In genomic region chr19:35774274-35775045, GRCh38 we compare ENCODE assay signal across 8 cellular contexts. TPM values are rescaled to one million over a fixed set of nuclear protein-coding genes. Genes with fewer than 3 reads are reported as not detected.
A peak's percentile ranks its signal among the peaks of the same experiment; 100 is the strongest.
DNase-seq lines count a peak whose midpoint lies in the region; ATAC-seq and TF ChIP-seq lines count a peak whose summit lies in the region.

No MANE protein-coding gene starts in this region.

- H3K9me3 Mint-ChIP-seq in stimulated activated effector memory CD8-positive, alpha-beta T cell treated with anti-CD3 and anti-CD28 coated beads, Interleukin-12 subunit alpha, Interleukin-12 subunit beta, amount 100 ng/mL, for 72 hours = no peaks in the 10 kb centered on the region

- H3K9me3 ChIP-seq in SJCRH30 (replicated peaks) (no peaks in the 10 kb centered on the region), gastroesophageal sphincter (no peaks in the 10 kb centered on the region)

- peaks cover 25% of the 10 kb centered on the region for H3K4me1 Mint-ChIP-seq in stimulated activated effector memory CD8-positive, alpha-beta T cell treated with anti-CD3 and anti-CD28 coated beads, Interleukin-12 subunit alpha, Interleukin-12 subunit beta, amount 100 ng/mL, for 72 hours

- H3K27ac ChIP-seq in SJCRH30 (no peak overlapping the region), gastroesophageal sphincter (no peak overlapping the region)

- WGBS in gastroesophageal sphincter (ENCODE audit: low coverage in 1 of 2), 2 donors = 40 to 44% methylated on average over 10 to 14 of the region's 16 CpGs

- peak overlapping the region; percentile 82 for H3K4me3 Mint-ChIP-seq in stimulated activated effector memory CD8-positive, alpha-beta T cell treated with anti-CD3 and anti-CD28 coated beads, Interleukin-12 subunit alpha, Interleukin-12 subunit beta, amount 100 ng/mL, for 72 hours

- ATAC-seq in gastroesophageal sphincter = no peak
- no peak for ATAC-seq in stimulated activated effector memory CD8-positive, alpha-beta T cell treated with anti-CD3 and anti-CD28 coated beads, Interleukin-12 subunit alpha, Interleukin-12 subunit beta, amount 100 ng/mL, for 72 hours
- ATAC-seq in HG02763 (IDR thresholded peaks at IDR 0.05; ENCODE audit: unreplicated experiment) = no peak

- no peak overlapping the region for H3K27ac Mint-ChIP-seq in stimulated activated effector memory CD8-positive, alpha-beta T cell treated with anti-CD3 and anti-CD28 coated beads, Interleukin-12 subunit alpha, Interleukin-12 subunit beta, amount 100 ng/mL, for 72 hours

- H3K4me1 ChIP-seq in SJCRH30 (peaks cover 15% of the 10 kb centered on the region), gastroesophageal sphincter (peaks cover 0 to 21% (median 5%) of the 10 kb centered on the region in 3 donors)

- no peak for TF ChIP-seq POLR2A in gastroesophageal sphincter (IDR thresholded peaks at IDR 0.05)

- H3K36me3 ChIP-seq in SJCRH30 (no peaks in the 10 kb centered on the region), gastroesophageal sphincter (peaks cover 0 to 19% of the 10 kb centered on the region in 2 donors)

- TF ChIP-seq EP300 in gastroesophageal sphincter (IDR thresholded peaks at IDR 0.05) = no peak

- H3K4me3 ChIP-seq in SJCRH30 (peak overlapping the region; percentile 69), gastroesophageal sphincter (peak overlapping the region; percentile 54 to 94)

- DNase-seq in NCI-H524 (lab: John Stamatoyannopoulos, UW) (peak; percentile 25 to 48), NCI-H524 treated with DMSO at 0.1 percent for 48 hours (lab: John Stamatoyannopoulos, UW) (no peak), SJCRH30 (peak in 1 of 2 experiments; percentile 30), putamen (ENCODE audit: low spot score) (no peak), NCI-H1436 (lab: John Stamatoyannopoulos, UW) (no peak)
- no peak for DNase-seq in stimulated activated effector memory CD8-positive, alpha-beta T cell treated with anti-CD3 and anti-CD28 coated beads, Interleukin-12 subunit alpha, Interleukin-12 subunit beta, amount 100 ng/mL, for 72 hours (ENCODE audit: low spot score in 2 of 2)

- H3K27me3 ChIP-seq in SJCRH30 (no peaks in the 10 kb centered on the region), gastroesophageal sphincter (no peaks in the 10 kb centered on the region)

- H3K36me3 Mint-ChIP-seq in stimulated activated effector memory CD8-positive, alpha-beta T cell treated with anti-CD3 and anti-CD28 coated beads, Interleukin-12 subunit alpha, Interleukin-12 subunit beta, amount 100 ng/mL, for 72 hours = peaks cover 24% of the 10 kb centered on the region

- TF ChIP-seq CTCF in gastroesophageal sphincter (IDR thresholded peaks at IDR 0.05) = no peak

RNA-seq across cellular contexts. Expression of gene ARHGAP33, which starts 0.9 kb away (rescaled TPM):
- 8.9 and 10.5 TPM in 2 replicates for total RNA-seq in SJCRH30 (2014; rRNA removed; shearing (Covaris generic))
- 10 to 100 TPM in 1 of 4 donors, 1 to 10 TPM in 3; 3.1 to 22.6 (median 5.5) TPM for total RNA-seq in gastroesophageal sphincter

RNA-seq across cellular contexts. Expression of gene PROSER3, which starts 16.5 kb away (rescaled TPM):
- 10.0 and 11.1 TPM in 2 replicates for total RNA-seq in SJCRH30 (2014; rRNA removed; shearing (Covaris generic))
- total RNA-seq in gastroesophageal sphincter = 10 to 100 TPM; 10.1 to 17.1 (median 13.4) TPM

RNA-seq across cellular contexts. Expression of gene HSPB6, which starts 17.6 kb away (rescaled TPM):
- not detected in 2 replicates for total RNA-seq in SJCRH30 (2014; rRNA removed; shearing (Covaris generic))
- total RNA-seq in gastroesophageal sphincter = 100 to 1,000 TPM in 2 of 4 donors, 10 to 100 TPM in 2; 44.9 to 119 (median 96.6) TPM

RNA-seq across cellular contexts. Expression of gene LIN37, which starts 26.1 kb away (rescaled TPM):
- total RNA-seq in SJCRH30 (2014; rRNA removed; shearing (Covaris generic)) = 4.9 and 6.1 TPM in 2 replicates
- total RNA-seq in gastroesophageal sphincter = 10 to 100 TPM; 14.4 to 29.4 (median 18.7) TPM

RNA-seq across cellular contexts. Expression of gene PSENEN, which starts 29.0 kb away (rescaled TPM):
- 37.7 and 47.2 TPM in 2 replicates for total RNA-seq in SJCRH30 (2014; rRNA removed; shearing (Covaris generic))
- total RNA-seq in gastroesophageal sphincter = 10 to 100 TPM; 20.4 to 35.7 (median 29.5) TPM

Comparison
In these comparisons a context has a peak if more than half of its experiments do, and no peak if none do; other contexts are left out.
1. DNase-seq: peak in NCI-H524 (2 of 2); none in NCI-H524 treated with DMSO at 0.1 percent for 48 hours (single experiment), stimulated activated effector memory CD8-positive, alpha-beta T cell treated with anti-CD3 and anti-CD28 coated beads, Interleukin-12 subunit alpha, Interleukin-12 subunit beta, amount 100 ng/mL, for 72 hours (0 of 2), putamen (single experiment) and NCI-H1436 (single experiment).
2. RNA of gene HSPB6, which starts 17.6 kb away (total RNA-seq): 44.9 to 119 TPM in gastroesophageal sphincter; not detected in SJCRH30; every median in the first group is over 10 times any median in the second.